8 cellular contexts compared by ENCODE assay signal in the genomic region with DNA sequence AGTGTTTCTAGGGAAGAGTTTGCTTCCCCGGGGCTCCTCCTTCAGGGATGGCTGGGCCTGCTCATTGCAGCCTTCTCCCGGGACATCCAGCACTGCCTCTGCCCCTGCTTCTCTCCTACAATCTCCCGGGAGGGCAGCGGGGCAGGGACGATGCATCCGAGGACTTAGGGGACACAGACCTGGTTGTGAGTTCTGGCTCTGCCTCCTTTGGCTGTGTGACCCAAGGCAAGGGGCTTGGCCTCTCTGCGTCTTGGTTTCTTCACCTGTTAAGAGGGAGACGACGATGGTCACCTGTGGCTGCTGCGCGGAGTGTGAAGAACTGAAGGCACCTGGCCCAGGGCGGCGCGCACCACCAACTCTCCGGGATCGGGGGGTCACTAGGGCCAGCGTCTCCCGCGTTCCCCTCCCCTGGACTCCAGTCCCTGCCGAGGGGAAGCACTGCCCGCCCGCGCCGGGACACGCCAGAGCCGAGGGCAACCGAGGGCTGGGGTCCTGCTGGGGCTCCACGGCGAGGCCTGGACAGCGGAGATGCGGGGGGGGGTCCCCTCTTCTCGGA. TPM values are rescaled to one million over a fixed set of nuclear protein-coding genes. Genes with fewer than 3 reads are reported as not detected.
DNase-seq lines count a peak whose midpoint lies in the region; ATAC-seq and TF ChIP-seq lines count a peak whose summit lies in the region.

No MANE protein-coding gene starts in this region.

- H3K27me3 ChIP-seq in HUES48 (ENCODE audit: control insufficient read depth, insufficient read depth, low read length), result peaks cover 16% of the 10 kb centered on the region
- H3K27me3 ChIP-seq in effector memory CD4-positive, alpha-beta T cell (replicated peaks; ENCODE audit: control insufficient read depth, insufficient read depth, low read length, poor library complexity, severe bottlenecking), result no peaks in the 10 kb centered on the region

- DNase-seq in Calu3, result no peak
- no peak for DNase-seq in effector memory CD4-positive, alpha-beta T cell
- DNase-seq in naive thymus-derived CD8-positive, alpha-beta T cell, result peak in 1 of 10 donors; percentile 13
- DNase-seq in cerebellar nuclear complex (lab: John Stamatoyannopoulos, UW), result no peak
- no peak for DNase-seq in COR-L47 (lab: John Stamatoyannopoulos, UW)

- TF ChIP-seq CTCF in Calu3 (IDR thresholded peaks at IDR 0.05; ENCODE audit: unreplicated experiment), result no peak

- POLR2A ChIA-PET in naive thymus-derived CD8-positive, alpha-beta T cell (lab: Charles Lee), result no interaction called here

- CTCF ChIA-PET in Calu3 (lab: Charles Lee), result no interaction called here

- no peak overlapping the region for H3K9ac ChIP-seq in HUES48 (ENCODE audit: low read depth, low read length)

- H3K27ac ChIP-seq in HUES48 (ENCODE audit: low read depth, low read length), result no peak overlapping the region
- no peak overlapping the region for H3K27ac ChIP-seq in effector memory CD4-positive, alpha-beta T cell (ENCODE audit: insufficient read depth, low read length, poor library complexity, severe bottlenecking)

- peaks cover 8% of the 10 kb centered on the region for H3K36me3 Mint-ChIP-seq in Calu3 (ENCODE audit: insufficient read depth, unreplicated experiment)
- peaks cover 9 to 25% (median 12%) of the 10 kb centered on the region in 3 donors for H3K36me3 Mint-ChIP-seq in naive thymus-derived CD8-positive, alpha-beta T cell

- peaks cover 18% of the 10 kb centered on the region for H3K4me1 Mint-ChIP-seq in Calu3 (ENCODE audit: low read depth, unreplicated experiment)
- H3K4me1 Mint-ChIP-seq in naive thymus-derived CD8-positive, alpha-beta T cell, result peaks cover 19 to 67% (median 40%) of the 10 kb centered on the region in 4 donors

- peaks cover 61% of the 10 kb centered on the region for H3K27me3 Mint-ChIP-seq in Calu3 (ENCODE audit: unreplicated experiment)
- H3K27me3 Mint-ChIP-seq in naive thymus-derived CD8-positive, alpha-beta T cell, result no peaks in the 10 kb centered on the region

- no peaks in the 10 kb centered on the region for H3K9me3 Mint-ChIP-seq in Calu3 (ENCODE audit: low read depth, unreplicated experiment)
- peaks cover 0 to 1% (median 0%) of the 10 kb centered on the region in 9 donors for H3K9me3 Mint-ChIP-seq in naive thymus-derived CD8-positive, alpha-beta T cell

- no peaks in the 10 kb centered on the region for H3K36me3 ChIP-seq in HUES48 (ENCODE audit: control insufficient read depth, insufficient read depth, low read length)
- no peaks in the 10 kb centered on the region for H3K36me3 ChIP-seq in effector memory CD4-positive, alpha-beta T cell (ENCODE audit: control insufficient read depth, insufficient read depth, low read length)

- H3K27ac Mint-ChIP-seq in Calu3 (ENCODE audit: unreplicated experiment), result no peak overlapping the region
- peak overlapping the region in 8 of 10 donors; percentile 52 to 93 (median 74) for H3K27ac Mint-ChIP-seq in naive thymus-derived CD8-positive, alpha-beta T cell

- peak overlapping the region; percentile 71 for H3K4me3 ChIP-seq in HUES48 (ENCODE audit: low read depth, low read length)
- peak overlapping the region; percentile 66 for H3K4me3 ChIP-seq in effector memory CD4-positive, alpha-beta T cell (ENCODE audit: insufficient read depth, low read depth, low read length, poor library complexity, severe bottlenecking)

- intact Hi-C loops in Calu3 (cut with micrococcal nuclease; ENCODE audit: unreplicated experiment), result no loop called here

- ATAC-seq in naive thymus-derived CD8-positive, alpha-beta T cell, result no peak
- ATAC-seq in HG03280 (IDR thresholded peaks at IDR 0.05; ENCODE audit: unreplicated experiment) (no peak), GM19467 (IDR thresholded peaks at IDR 0.05; ENCODE audit: unreplicated experiment) (no peak)

- H3K4me1 ChIP-seq in HUES48 (ENCODE audit: control insufficient read depth, insufficient read depth, low read length), result peaks cover 9% of the 10 kb centered on the region
- peaks cover 14% of the 10 kb centered on the region for H3K4me1 ChIP-seq in effector memory CD4-positive, alpha-beta T cell (ENCODE audit: control insufficient read depth, insufficient read depth, low read length, poor library complexity, severe bottlenecking)

- no peaks in the 10 kb centered on the region for H3K9me3 ChIP-seq in HUES48 (ENCODE audit: control insufficient read depth, insufficient read depth, low read length)
- H3K9me3 ChIP-seq in effector memory CD4-positive, alpha-beta T cell (ENCODE audit: control insufficient read depth, low read length), result no peaks in the 10 kb centered on the region

- H3K4me3 Mint-ChIP-seq in Calu3 (ENCODE audit: low read depth, unreplicated experiment), result peak overlapping the region; percentile 70
- peak overlapping the region; percentile 65 to 98 (median 87) for H3K4me3 Mint-ChIP-seq in naive thymus-derived CD8-positive, alpha-beta T cell

- no TSS peak for BruUV-seq in Calu3 (replicated peaks; lab: Mats Ljungman, UMichigan)

RNA-seq across cellular contexts. Expression of a gene that starts 0.4 kb away (rescaled TPM):
- 0.71 and 0.99 TPM in 2 replicates for total RNA-seq in Calu3 (2022)
- total RNA-seq in naive thymus-derived CD8-positive, alpha-beta T cell, result 10 to 100 TPM; 21.0 to 21.2 TPM
- polyA plus RNA-seq in naive thymus-derived CD8-positive, alpha-beta T cell, result 10 to 100 TPM; 17.3 to 24.5 (median 20.1) TPM

RNA-seq across cellular contexts. Expression of a gene that starts 54.2 kb away (rescaled TPM):
- total RNA-seq in Calu3 (2022), result 199 and 213 TPM in 2 replicates
- 100 to 1,000 TPM; 127 to 141 TPM for total RNA-seq in naive thymus-derived CD8-positive, alpha-beta T cell
- polyA plus RNA-seq in naive thymus-derived CD8-positive, alpha-beta T cell, result 100 to 1,000 TPM; 112 to 150 (median 119) TPM

Comparison
In these comparisons a context has a peak if more than half of its experiments do, and no peak if none do; other contexts are left out.
1. RNA of a gene that starts 0.4 kb away (total RNA-seq): 21.0 to 21.2 TPM in naive thymus-derived CD8-positive, alpha-beta T cell; 0.71 to 0.99 TPM in Calu3; every median in the first group is over 10 times any median in the second.